8 cellular contexts compared by ENCODE assay signal in genomic region chr3:50327943-50328691, GRCh38. TPM values are rescaled to one million over a fixed set of nuclear protein-coding genes. Genes with fewer than 3 reads are reported as not detected.
A peak's percentile ranks its signal among the peaks of the same experiment; 100 is the strongest.
DNase-seq lines count a peak whose midpoint lies in the region; ATAC-seq and TF ChIP-seq lines count a peak whose summit lies in the region.

TSS of gene TUSC2 (minus strand) at chr3:50328223. CDS start at chr3:50328099, 124 bp downstream.

- peak within 1 kb of the TSS; percentile 91 to 92 for H3K4me3 ChIP-seq in cardiac fibroblast (replicated peaks in 1 of 2; ENCODE audit: low read depth in 2 of 2, low read length in 2 of 2)

- CTCF ChIA-PET in WTC11 (lab: Charles Lee), result interaction anchor here (0.6 to 1.8 kb wide), 12 partner anchors 9 to 222 kb away, joined by 3 to 23 read pairs (median 6); partner anchors contain the start of genes CYB561D2, HYAL1, NPRL2 and RASSF1

- TF ChIP-seq CTCF in WTC11 (IDR thresholded peaks at IDR 0.05) (no peak), cardiac fibroblast (IDR thresholded peaks at IDR 0.05; ENCODE audit: low read depth, low read length) (no peak)

- POLR2A ChIA-PET in WTC11 (lab: Charles Lee), result interaction anchor here (0.6 to 1.7 kb wide), 5 partner anchors 9 to 92 kb away, joined by 3 to 21 read pairs (median 3); partner anchors contain the start of genes GNAI2 and HYAL1

- in situ Hi-C loops in ACHN (cut with HindIII; ENCODE audit: low pct_ligation_motif_present, low pct_unique_long_range_greater_than_20kb, low sequenced_read_pairs), result no loop called here

- peaks cover 28% of the 10 kb centered on the region for H3K36me3 Mint-ChIP-seq in WTC11

- H3K27me3 Mint-ChIP-seq in WTC11 (ENCODE audit: low read depth), result no peaks in the 10 kb centered on the region

- ATAC-seq in GM18873 (IDR thresholded peaks at IDR 0.05; ENCODE audit: low FRiP score, unreplicated experiment), result peak; percentile 75
- ATAC-seq in HG03139 (IDR thresholded peaks at IDR 0.05; ENCODE audit: unreplicated experiment), result peak; percentile 75
- peak; percentile 86 for ATAC-seq in WTC11

- peaks cover 25% of the 10 kb centered on the region for H3K4me1 Mint-ChIP-seq in WTC11

- H3K4me3 Mint-ChIP-seq in WTC11, result peak within 1 kb of the TSS; percentile 84

- H3K9me3 Mint-ChIP-seq in WTC11, result no peaks in the 10 kb centered on the region

- peak; percentile 95 for DNase-seq in ACHN
- peak; percentile 82 for DNase-seq in NCI-H226
- peak; percentile 96 for DNase-seq in WTC11 (ENCODE audit: low spot score)
- DNase-seq in cardiac fibroblast (ENCODE audit: low read depth in 2 of 2), result peak; percentile 97
- peak; percentile 97 for DNase-seq in iris pigment epithelial cell (ENCODE audit: low read depth)
- DNase-seq in stimulated activated CD4-positive, alpha-beta T cell treated with anti-CD3 and anti-CD28 coated beads, Interleukin-12 subunit alpha, Interleukin-12 subunit beta, amount 100 ng/mL, for 24 hours (ENCODE audit: low read depth in 2 of 2), result peak; percentile 87 to 96

- H3K27ac Mint-ChIP-seq in WTC11, result peak within 1 kb of the TSS; percentile 74; the same call in 1 of the 2 replicates

TF ChIP-seq in WTC11, 78 proteins besides CTCF, POLR2A, EP300 and RAD21 (continues in another document):
- TF ChIP-seq MLX (CRISPR knock-in tag; IDR thresholded peaks at IDR 0.05) (0 out of 2 replicates have a peak, but pooled peaks have one; percentile 16), ZNF671 (CRISPR knock-in tag; IDR thresholded peaks at IDR 0.05) (no peak), ZBTB43 (CRISPR knock-in tag; IDR thresholded peaks at IDR 0.05) (no peak; the same call in 1 of the 2 replicates), ELF4 (CRISPR knock-in tag; IDR thresholded peaks at IDR 0.05; ENCODE audit: low read depth) (no peak), HMGXB4 (CRISPR knock-in tag; IDR thresholded peaks at IDR 0.05) (no peak; the same call in 1 of the 2 replicates), CDX4 (CRISPR knock-in tag; IDR thresholded peaks at IDR 0.05; ENCODE audit: borderline replicate concordance) (no peak), NFE2L1 (CRISPR knock-in tag; IDR thresholded peaks at IDR 0.05) (no peak), SMAD3 (CRISPR knock-in tag; IDR thresholded peaks at IDR 0.05; ENCODE audit: borderline replicate concordance) (peak; percentile 78; the same call in 1 of the 2 replicates), E2F1 (CRISPR knock-in tag; IDR thresholded peaks at IDR 0.05) (0 out of 2 replicates have a peak, but pooled peaks have one; percentile 1), ATF2 (CRISPR knock-in tag; IDR thresholded peaks at IDR 0.05; ENCODE audit: borderline replicate concordance, low read depth) (no peak), CREM (CRISPR knock-in tag; IDR thresholded peaks at IDR 0.05) (peak; percentile 89; the same call in 1 of the 2 replicates), USF2 (CRISPR knock-in tag; IDR thresholded peaks at IDR 0.05) (no peak), TEAD4 (CRISPR knock-in tag; IDR thresholded peaks at IDR 0.05) (no peak), ZNF219 (CRISPR knock-in tag; IDR thresholded peaks at IDR 0.05; ENCODE audit: borderline replicate concordance) (no peak), AR (CRISPR knock-in tag; IDR thresholded peaks at IDR 0.05) (no peak), NR1H2 (CRISPR knock-in tag; IDR thresholded peaks at IDR 0.05) (no peak)

RNA-seq across cellular contexts. Expression of gene TUSC2, which starts in this region (rescaled TPM):
- total RNA-seq in WTC11 (2021), result 34.7 to 41.1 TPM (median 38.0 TPM) in 3 replicates

Comparison
In these comparisons a context has a peak if more than half of its experiments do, and no peak if none do; other contexts are left out.
1. Peak in every context shown above with its lines: DNase-seq, ATAC-seq and H3K4me3 ChIP-seq.